ENCODE assay signal across 10 cellular contexts in the genomic region with DNA sequence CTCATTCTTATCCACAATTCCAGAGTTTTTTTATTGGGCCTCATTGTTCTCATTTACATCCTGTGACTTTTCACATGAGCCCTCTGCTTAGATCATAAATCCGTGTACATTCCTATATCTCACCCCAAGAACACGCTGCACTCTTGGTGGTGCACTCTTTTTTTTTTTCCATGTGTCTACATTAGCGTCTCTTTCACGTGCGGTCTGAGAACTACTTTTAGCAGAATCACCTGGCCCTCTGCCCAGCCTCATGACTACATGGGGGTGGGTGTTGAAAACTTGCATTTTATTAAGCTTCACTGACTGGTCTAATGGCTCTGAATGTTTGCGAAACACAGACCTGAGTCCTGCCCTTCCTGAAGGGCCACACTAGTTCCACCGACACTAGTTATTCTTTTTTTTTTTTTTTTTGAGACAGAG. TPM values are rescaled to one million over a fixed set of nuclear protein-coding genes. Genes with fewer than 3 reads are reported as not detected.
A peak's percentile ranks its signal among the peaks of the same experiment; 100 is the strongest.
DNase-seq lines count a peak whose midpoint lies in the region; ATAC-seq, FAIRE-seq and TF ChIP-seq lines count a peak whose summit lies in the region.
"Had no signal": no experiment of that assay in that cellular context is flagged by ENCODE, and none has a peak within 500 bp of the region (broad histone marks: within the 10 kb centered on the region; RNA-seq: fewer than 3 reads in every experiment).

No MANE protein-coding gene starts in this region.

- no peak for FAIRE-seq in urothelium cell line (lab: Jason Lieb, UNC)

- no peaks in the 10 kb centered on the region for H3K9me3 ChIP-seq in left ventricle myocardium inferior (replicated peaks)

- H3K36me3 ChIP-seq in left ventricle myocardium inferior, result no peaks in the 10 kb centered on the region
- no peaks in the 10 kb centered on the region for H3K36me3 ChIP-seq in brain microvascular endothelial cell (replicated peaks)

- no peak overlapping the region for H3K4me3 ChIP-seq in left ventricle myocardium inferior
- H3K4me3 ChIP-seq in brain microvascular endothelial cell (ENCODE audit: low read depth, low read length), result no peak overlapping the region

- peaks cover 10% of the 10 kb centered on the region for H3K4me1 ChIP-seq in left ventricle myocardium inferior

- H3K27me3 ChIP-seq in left ventricle myocardium inferior (ENCODE audit: low read depth) (no peaks in the 10 kb centered on the region), brain microvascular endothelial cell (replicated peaks) (no peaks in the 10 kb centered on the region)

- intact Hi-C loops in left ventricle myocardium inferior (cut with micrococcal nuclease), result no loop called here

- H3K27ac ChIP-seq in left ventricle myocardium inferior (replicated peaks), result no peak overlapping the region
- no peak overlapping the region for H3K27ac ChIP-seq in brain microvascular endothelial cell

- DNase-seq in NCI-H2171 treated with DMSO at 0.1 percent for 48 hours (lab: John Stamatoyannopoulos, UW) (peak; percentile 8), NCI-H2171 (lab: John Stamatoyannopoulos, UW) (no peak), RPMI8226 (peak; percentile 71), left ventricle myocardium inferior (peak; percentile 57), urothelium cell line (ENCODE audit: low spot score) (peak; percentile 58), brain microvascular endothelial cell (no peak)
- DNase-seq: HCEC 1CT had no signal

- in situ Hi-C loops in brain microvascular endothelial cell (cut with HindIII; ENCODE audit: low pct_ligation_motif_present, low sequenced_read_pairs), result no loop called here

- TF ChIP-seq CTCF in left ventricle myocardium inferior (IDR thresholded peaks at IDR 0.05; ENCODE audit: borderline replicate concordance) (no peak), brain microvascular endothelial cell (IDR thresholded peaks at IDR 0.05; ENCODE audit: low read depth, low read length, missing control alignments) (no peak)

- ATAC-seq in GM19395 (IDR thresholded peaks at IDR 0.05; ENCODE audit: unreplicated experiment) (no peak), HG03469 (IDR thresholded peaks at IDR 0.05; ENCODE audit: unreplicated experiment) (no peak)

RNA-seq across cellular contexts. Expression of gene C9orf57, which starts 18.6 kb away (rescaled TPM):
- total RNA-seq in left ventricle myocardium inferior, result not detected
- total RNA-seq: B cell had no signal

Comparison
In these comparisons a context has a peak if more than half of its experiments do, and no peak if none do; other contexts are left out.
1. DNase-seq: peak in NCI-H2171 treated with DMSO at 0.1 percent for 48 hours (single experiment), RPMI8226 (single experiment), left ventricle myocardium inferior (single experiment) and urothelium cell line (single experiment); none in NCI-H2171 (single experiment) and brain microvascular endothelial cell (single experiment).